12 cellular contexts compared by ENCODE assay signal in the genomic region with DNA sequence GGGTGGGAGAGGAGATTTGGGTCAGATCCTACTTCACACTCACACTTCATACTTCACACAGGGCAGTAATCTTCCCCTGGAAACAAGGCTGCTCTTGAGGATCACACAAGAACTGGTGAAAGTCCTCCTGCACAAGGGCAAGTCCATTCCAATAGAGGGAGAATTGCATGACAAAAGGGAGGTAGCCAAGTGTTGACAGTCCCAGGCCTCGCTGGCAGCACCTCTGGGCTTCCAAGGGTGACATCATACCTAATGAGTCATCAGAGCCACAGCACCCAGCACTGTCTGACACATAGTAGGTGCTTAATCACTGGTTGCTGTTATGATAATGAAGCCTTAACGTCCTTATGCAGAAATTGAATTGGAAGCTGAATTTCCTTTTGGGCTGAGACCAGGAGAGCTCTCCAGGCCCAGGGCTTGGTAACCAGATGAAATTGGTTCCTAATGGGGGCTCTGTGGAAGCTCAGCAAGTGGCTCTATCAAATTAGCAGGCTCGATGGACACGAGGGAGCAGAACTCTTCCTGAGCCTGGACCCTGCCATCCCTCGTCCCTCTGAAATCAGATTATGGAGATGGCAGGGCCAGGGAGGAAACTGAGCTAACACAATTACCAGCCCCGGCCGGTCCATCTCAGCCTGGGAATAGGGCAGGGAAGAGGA. TPM values are rescaled to one million over a fixed set of nuclear protein-coding genes. Genes with fewer than 3 reads are reported as not detected.
A peak's percentile ranks its signal among the peaks of the same experiment; 100 is the strongest.
DNase-seq lines count a peak whose midpoint lies in the region; ATAC-seq and TF ChIP-seq lines count a peak whose summit lies in the region.
"Had no signal": no experiment of that assay in that cellular context is flagged by ENCODE, and none has a peak within 500 bp of the region (broad histone marks: within the 10 kb centered on the region; RNA-seq: fewer than 3 reads in every experiment).

No MANE protein-coding gene starts in this region.

- H3K4me3 ChIP-seq in heart left ventricle = no peak overlapping the region
- H3K4me3 ChIP-seq in iPS-20b (ENCODE audit: low read length) = peak overlapping the region; percentile 9; the same call in 1 of the 2 replicates
- no peak overlapping the region for H3K4me3 ChIP-seq in aorta (ENCODE audit: low read length in 2 of 2)

- H3K27me3 ChIP-seq in heart left ventricle = no peaks in the 10 kb centered on the region
- no peaks in the 10 kb centered on the region for H3K27me3 ChIP-seq in iPS-20b (ENCODE audit: insufficient read depth, low read length)
- H3K27me3 ChIP-seq in aorta (ENCODE audit: control insufficient read depth in 1 of 2, insufficient read depth in 2 of 2, low read length in 1 of 2) = no peaks in the 10 kb centered on the region

- intact Hi-C loops in heart left ventricle (cut with DNase I) (loop anchor here in 1 of 10 donors (10.0 kb wide), 1 partner anchor 53 kb away; no protein-coding TSS in a partner anchor), Right ventricle myocardium inferior (cut with DNase I) (no loop called here), aorta (cut with DNase I) (no loop called here)

- DNase-seq in heart left ventricle = no peak
- no peak for DNase-seq in Right ventricle myocardium inferior (ENCODE audit: missing footprints)
- DNase-seq in amniotic epithelial cell (ENCODE audit: low read depth) = peak; percentile 55
- DNase-seq in aorta = no peak
- no peak for DNase-seq in anterior cingulate cortex (lab: John Stamatoyannopoulos, UW)
- DNase-seq: cortex of kidney, hypothalamus, NCI-H187 treated with DMSO at 0.1 percent for 48 hours had no signal

- H3K9ac ChIP-seq in iPS-20b (ENCODE audit: low read depth, low read length) = no peak overlapping the region

- H3K36me3 ChIP-seq in heart left ventricle = no peaks in the 10 kb centered on the region
- no peaks in the 10 kb centered on the region for H3K36me3 ChIP-seq in iPS-20b (ENCODE audit: insufficient read depth, low read depth, low read length)
- no peaks in the 10 kb centered on the region for H3K36me3 ChIP-seq in aorta (ENCODE audit: control insufficient read depth in 1 of 2, insufficient read depth in 2 of 2, low read length in 1 of 2)

- ATAC-seq in heart left ventricle (peak in 3 of 4 donors; percentile 38 to 57 (median 41)), Right ventricle myocardium inferior (no peak), aorta (ENCODE audit: low FRiP score) (no peak), HG03521 (IDR thresholded peaks at IDR 0.05; ENCODE audit: unreplicated experiment) (no peak), GM18498 (IDR thresholded peaks at IDR 0.05; ENCODE audit: unreplicated experiment) (no peak)

- no peak for TF ChIP-seq POLR2A in heart left ventricle (IDR thresholded peaks at IDR 0.05)

- TF ChIP-seq CTCF in heart left ventricle (IDR thresholded peaks at IDR 0.05) = no peak

- 41 to 59% (median 50%) methylated on average over 7 of the region's 7 CpGs for WGBS in heart left ventricle, 4 donors
- WGBS in aorta, 2 donors = 56 to 60% methylated on average over 7 of the region's 7 CpGs

- no peaks in the 10 kb centered on the region for H3K9me3 ChIP-seq in heart left ventricle
- H3K9me3 ChIP-seq in iPS-20b (ENCODE audit: insufficient read depth, low read depth, low read length) = no peaks in the 10 kb centered on the region
- H3K9me3 ChIP-seq in aorta (ENCODE audit: control insufficient read depth, low read length) = no peaks in the 10 kb centered on the region

- H3K4me1 ChIP-seq in heart left ventricle = peaks cover 0 to 54% (median 24%) of the 10 kb centered on the region in 12 donors
- H3K4me1 ChIP-seq in iPS-20b (ENCODE audit: insufficient read depth, low read length) = peaks cover 18% of the 10 kb centered on the region
- peaks cover 4 to 11% of the 10 kb centered on the region in 2 donors for H3K4me1 ChIP-seq in aorta (ENCODE audit: control insufficient read depth in 1 of 2, insufficient read depth in 2 of 2, low read length in 2 of 2)

- H3K27ac ChIP-seq in heart left ventricle (peak overlapping the region in 8 of 12 donors; percentile 26 to 64 (median 47)), iPS-20b (ENCODE audit: low read length) (no peak overlapping the region), aorta (ENCODE audit: low read depth in 1 of 2, low read length in 2 of 2) (peak overlapping the region; percentile 38 to 96)
- H3K27ac ChIP-seq: VCaP had no signal

RNA-seq across cellular contexts. Expression of a gene that starts 58.8 kb away (rescaled TPM):
- total RNA-seq in heart left ventricle (100 to 1,000 TPM in 6 of 9 donors, 10 to 100 TPM in 3; 63.6 to 252 (median 110) TPM), Right ventricle myocardium inferior (136 TPM), aorta (1,000 to 10,000 TPM in 1 of 2 donors, 100 to 1,000 TPM in 1; 883 to 1,590 TPM)
- polyA plus RNA-seq in heart left ventricle (10 to 100 TPM; 48.4 to 88.2 TPM), aorta (100 to 1,000 TPM in 1 of 2 donors, 10 to 100 TPM in 1; 82.0 to 378 TPM)

Comparison
In these comparisons a context has a peak if more than half of its experiments do, and no peak if none do; other contexts are left out.
1. ATAC-seq: peak in heart left ventricle (3 of 4); none in Right ventricle myocardium inferior (single experiment), aorta (single experiment), HG03521 (single experiment) and GM18498 (single experiment).